ENCODE assay signal across 1 cellular context in the genomic region with DNA sequence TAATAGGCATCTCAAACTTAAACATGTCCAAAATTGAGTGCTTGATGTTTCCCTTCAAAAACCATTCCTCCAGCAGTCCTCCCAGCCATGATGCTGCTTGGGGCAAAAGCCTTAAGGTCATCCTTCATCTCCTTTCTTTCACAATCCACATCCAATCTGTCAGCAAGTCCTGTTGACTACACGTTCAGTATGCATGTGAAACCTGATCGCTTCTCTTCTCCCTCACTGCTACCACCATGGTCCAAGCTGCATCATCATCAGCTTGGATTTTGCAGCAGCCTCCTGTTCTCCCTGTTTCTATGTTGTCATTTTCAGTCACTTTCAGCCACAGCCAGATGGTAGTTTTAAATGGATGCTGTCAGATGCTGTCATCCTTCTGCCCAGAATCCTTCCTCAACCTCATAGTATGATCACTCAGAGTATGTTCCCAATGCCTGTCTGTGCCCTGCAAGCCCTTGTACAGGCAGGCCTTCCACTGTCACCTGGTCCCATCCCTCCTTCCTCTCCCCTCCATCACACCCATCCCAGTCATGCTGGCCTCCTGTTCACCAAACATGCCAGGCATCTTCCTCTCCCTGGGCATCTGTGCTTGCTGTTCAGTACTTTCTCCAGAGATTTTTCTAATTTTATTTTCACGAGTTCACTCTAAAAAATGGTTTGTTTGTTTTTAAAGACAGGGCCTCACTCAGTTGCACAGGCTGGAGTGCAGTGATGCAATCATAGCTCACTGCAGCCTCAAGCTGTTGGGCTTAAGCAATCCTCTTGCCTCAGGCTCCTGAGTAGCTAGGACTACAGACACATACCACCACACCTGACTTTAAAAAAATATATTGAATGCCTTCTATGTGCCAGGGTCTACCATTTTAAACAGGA.
TF ChIP-seq lines count a peak whose summit lies in the region.

No MANE protein-coding gene starts in this region.

TF ChIP-seq in HepG2, 621 proteins besides CTCF, POLR2A, EP300 and RAD21 (continued from another document):
- TF ChIP-seq, protein P1, sequence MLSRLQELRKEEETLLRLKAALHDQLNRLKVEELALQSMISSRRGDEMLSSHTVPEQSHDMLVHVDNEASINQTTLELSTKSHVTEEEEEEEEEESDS (CRISPR knock-in tag; IDR thresholded peaks at IDR 0.05; ENCODE audit: borderline replicate concordance) = no peak
- TF ChIP-seq, protein P2, sequence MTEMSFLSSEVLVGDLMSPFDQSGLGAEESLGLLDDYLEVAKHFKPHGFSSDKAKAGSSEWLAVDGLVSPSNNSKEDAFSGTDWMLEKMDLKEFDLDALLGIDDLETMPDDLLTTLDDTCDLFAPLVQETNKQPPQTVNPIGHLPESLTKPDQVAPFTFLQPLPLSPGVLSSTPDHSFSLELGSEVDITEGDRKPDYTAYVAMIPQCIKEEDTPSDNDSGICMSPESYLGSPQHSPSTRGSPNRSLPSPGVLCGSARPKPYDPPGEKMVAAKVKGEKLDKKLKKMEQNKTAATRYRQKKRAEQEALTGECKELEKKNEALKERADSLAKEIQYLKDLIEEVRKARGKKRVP (CRISPR knock-in tag; IDR thresholded peaks at IDR 0.05) = peak in 1 of 2 experiments; percentile 90; a peak in 2 of 4 replicates
- TF ChIP-seq ATF7 (IDR thresholded peaks at IDR 0.05) = 0 out of 2 replicates have a peak, but pooled peaks have one; percentile 6
- no peak for TF ChIP-seq ATF7 (CRISPR knock-in tag; IDR thresholded peaks at IDR 0.05)
- TF ChIP-seq SOX6 (IDR thresholded peaks at IDR 0.05) = no peak
- peak; percentile 24; the same call in 1 of the 2 replicates for TF ChIP-seq SOX6 (CRISPR knock-in tag; IDR thresholded peaks at IDR 0.05)
- no peak for TF ChIP-seq POGZ (CRISPR knock-in tag; IDR thresholded peaks at IDR 0.05)
- no peak for TF ChIP-seq ZNF569 (CRISPR knock-in tag; IDR thresholded peaks at IDR 0.05; ENCODE audit: borderline replicate concordance)
